ENCODE assay signal across 8 cellular contexts in the genomic region with DNA sequence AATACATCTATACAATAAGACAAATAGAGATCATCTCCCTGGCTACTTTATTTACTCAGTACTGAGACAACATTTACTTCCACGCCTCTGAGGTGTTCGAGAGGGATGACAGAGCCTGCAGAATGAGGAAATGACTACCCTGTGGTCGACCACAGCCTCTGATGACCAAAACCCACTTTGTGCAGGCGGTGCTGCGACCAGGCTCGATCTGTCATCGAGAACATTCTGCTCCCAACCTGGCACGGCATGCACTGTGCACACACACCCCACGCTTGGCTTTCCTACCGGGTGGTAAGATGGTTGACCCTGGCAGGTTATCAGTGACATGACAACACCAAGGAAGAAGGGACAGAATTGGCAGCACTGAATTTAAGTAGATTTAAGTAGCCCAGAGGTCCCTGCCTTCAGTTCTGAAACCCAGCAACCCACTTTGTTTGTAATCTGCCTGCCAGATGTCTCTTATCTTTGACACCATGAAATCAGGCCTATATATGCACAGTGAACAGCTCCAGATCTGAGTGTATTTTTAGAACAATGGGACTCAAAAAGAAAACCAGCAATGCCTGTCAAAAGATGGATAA. TPM values are rescaled to one million over a fixed set of nuclear protein-coding genes. Genes with fewer than 3 reads are reported as not detected.
DNase-seq lines count a peak whose midpoint lies in the region; ATAC-seq lines count a peak whose summit lies in the region.

No MANE protein-coding gene starts in this region.

- intact Hi-C loops in Right ventricle myocardium superior (cut with DNase I): loop anchor here (10.0 kb wide), 2 partner anchors 236 to 426 kb away; no protein-coding TSS in a partner anchor

- ATAC-seq in HG02840 (IDR thresholded peaks at IDR 0.05; ENCODE audit: low FRiP score, unreplicated experiment): peak; percentile 81
- ATAC-seq in Right ventricle myocardium superior (ENCODE audit: poor library complexity): peak; percentile 64

- DNase-seq in NCI-H510A treated with DMSO at 0.1 percent for 48 hours (lab: John Stamatoyannopoulos, UW) (peak; percentile 48), NCI-H510A (lab: John Stamatoyannopoulos, UW) (no peak), NCI-H82 (lab: John Stamatoyannopoulos, UW) (peak; percentile 90), activated T-cell treated with anti-CD3 and anti-CD28 coated beads for 48 hours (ENCODE audit: low read depth) (peak; percentile 65), Right ventricle myocardium superior (peak; percentile 75), mesenteric fat pad (ENCODE audit: low spot score) (no peak)
- peak; percentile 43 to 48 for DNase-seq in stimulated activated CD4-positive, alpha-beta T cell treated with anti-CD3 and anti-CD28 coated beads, Interleukin-2, amount 100 ng/mL, for 48 hours

RNA-seq across cellular contexts. Expression of a gene that starts 42.6 kb away (rescaled TPM):
- total RNA-seq in Right ventricle myocardium superior: 11.9 TPM
- 10.9 TPM for total RNA-seq in mesenteric fat pad

RNA-seq across cellular contexts. Expression of a gene that starts 42.9 kb away (rescaled TPM):
- 74.2 TPM for total RNA-seq in Right ventricle myocardium superior
- total RNA-seq in mesenteric fat pad: 24.4 TPM

Comparison
In these comparisons a context has a peak if more than half of its experiments do, and no peak if none do; other contexts are left out.
1. DNase-seq: peak in NCI-H510A treated with DMSO at 0.1 percent for 48 hours (single experiment), NCI-H82 (single experiment), activated T-cell treated with anti-CD3 and anti-CD28 coated beads for 48 hours (single experiment), Right ventricle myocardium superior (single experiment) and stimulated activated CD4-positive, alpha-beta T cell treated with anti-CD3 and anti-CD28 coated beads, Interleukin-2, amount 100 ng/mL, for 48 hours (2 of 2); none in NCI-H510A (single experiment) and mesenteric fat pad (single experiment).